Comparison of ENCODE assay signal across 1 cellular context in genomic region chr7:132419538-132419937, GRCh38.
TF ChIP-seq lines count a peak whose summit lies in the region.

No MANE protein-coding gene starts in this region.

TF ChIP-seq in K562, 482 proteins besides CTCF, POLR2A, EP300 and RAD21 (continued from another document and continues in another):
- TF ChIP-seq ZNF592 (IDR thresholded peaks at IDR 0.05) (no peak), MEIS2 (IDR thresholded peaks at IDR 0.05; ENCODE audit: partially characterized antibody) (peak; percentile 96), PREB (CRISPR knock-in tag; IDR thresholded peaks at IDR 0.05) (no peak), CTBP1 (IDR thresholded peaks at IDR 0.05; ENCODE audit: borderline replicate concordance) (no peak), MCM5 (IDR thresholded peaks at IDR 0.05; ENCODE audit: low read depth) (no peak), ARID1B (IDR thresholded peaks at IDR 0.05) (peak; percentile 85), CCNT2 (IDR thresholded peaks at IDR 0.05; ENCODE audit: borderline replicate concordance, extremely low read depth, insufficient read length, low read depth, low read length) (no peak), EHMT2 (IDR thresholded peaks at IDR 0.05) (no peak), PURB (CRISPR knock-in tag; IDR thresholded peaks at IDR 0.05; ENCODE audit: low read depth) (no peak), TCF7 (IDR thresholded peaks at IDR 0.05; ENCODE audit: borderline replicate concordance) (no peak), PCBP1 (IDR thresholded peaks at IDR 0.05; ENCODE audit: low read depth, low read length, poor library complexity, severe bottlenecking) (no peak), HNRNPUL1 (IDR thresholded peaks at IDR 0.05; ENCODE audit: low read length) (no peak), NR2C1 (IDR thresholded peaks at IDR 0.05) (no peak), NR2C1 (tag; IDR thresholded peaks at IDR 0.05) (peak; percentile 74), FOSL1 (tag; conservative IDR thresholded peaks at IDR 0.05) (peak; percentile 82), GTF3C2 (IDR thresholded peaks at IDR 0.05; ENCODE audit: borderline replicate concordance, extremely low read depth, insufficient read length) (no peak), DIDO1 (tag; IDR thresholded peaks at IDR 0.05; ENCODE audit: low read depth) (no peak), ZBED1 (IDR thresholded peaks at IDR 0.05) (no peak), HINFP (tag; conservative IDR thresholded peaks at IDR 0.05; ENCODE audit: low read depth) (no peak), EWSR1 (IDR thresholded peaks at IDR 0.05; ENCODE audit: borderline replicate concordance, low read depth, partially characterized antibody) (no peak), MITF (IDR thresholded peaks at IDR 0.05) (no peak), CBX5 (IDR thresholded peaks at IDR 0.05; ENCODE audit: borderline replicate concordance, low read depth) (no peak), POU5F1 (IDR thresholded peaks at IDR 0.05; ENCODE audit: borderline replicate concordance, low read depth, low read length, partially characterized antibody) (no peak), ZZZ3 (IDR thresholded peaks at IDR 0.05) (no peak), STAT6 (CRISPR knock-in tag; IDR thresholded peaks at IDR 0.05) (no peak), ZNF165 (CRISPR knock-in tag; IDR thresholded peaks at IDR 0.05; ENCODE audit: borderline replicate concordance) (no peak), SUPT5H (IDR thresholded peaks at IDR 0.05) (no peak), BCLAF1 (IDR thresholded peaks at IDR 0.05; ENCODE audit: borderline replicate concordance in 1 of 2, control insufficient read depth in 1 of 2, low read depth in 2 of 2, low read length in 1 of 2) (no peak), BRD9 (IDR thresholded peaks at IDR 0.05; ENCODE audit: low read depth, partially characterized antibody) (no peak), PPARD (CRISPR knock-in tag; IDR thresholded peaks at IDR 0.05) (no peak)
